In genomic region chr10:72170263-72170662, GRCh38 we compare ENCODE assay signal across 13 cellular contexts. TPM values are rescaled to one million over a fixed set of nuclear protein-coding genes. Genes with fewer than 3 reads are reported as not detected.
A peak's percentile ranks its signal among the peaks of the same experiment; 100 is the strongest.
DNase-seq lines count a peak whose midpoint lies in the region; TF ChIP-seq lines count a peak whose summit lies in the region.
"Had no signal": no experiment of that assay in that cellular context is flagged by ENCODE, and none has a peak within 500 bp of the region (broad histone marks: within the 10 kb centered on the region; RNA-seq: fewer than 3 reads in every experiment).

No MANE protein-coding gene starts in this region.

- H3K36me3 ChIP-seq in HUES48 (ENCODE audit: control insufficient read depth, insufficient read depth, low read length) = no peaks in the 10 kb centered on the region
- no peaks in the 10 kb centered on the region for H3K36me3 ChIP-seq in CD8-positive, alpha-beta memory T cell (ENCODE audit: insufficient read depth, low read length)

- peaks cover 21% of the 10 kb centered on the region for H3K36me3 Mint-ChIP-seq in type B pancreatic cell
- peaks cover 3 to 18% (median 4%) of the 10 kb centered on the region in 3 donors for H3K36me3 Mint-ChIP-seq in CD8-positive, alpha-beta memory T cell

- CTCF ChIA-PET in CD8-positive, alpha-beta memory T cell (lab: Charles Lee) = no interaction called here

- no peaks in the 10 kb centered on the region for H3K27me3 ChIP-seq in HUES48 (ENCODE audit: control insufficient read depth, insufficient read depth, low read length)
- H3K27me3 ChIP-seq in CD8-positive, alpha-beta memory T cell (ENCODE audit: insufficient read depth, low read length, poor library complexity, severe bottlenecking) = no peaks in the 10 kb centered on the region

- H3K4me1 ChIP-seq in HUES48 (ENCODE audit: control insufficient read depth, insufficient read depth, low read length) = no peaks in the 10 kb centered on the region
- no peaks in the 10 kb centered on the region for H3K4me1 ChIP-seq in CD8-positive, alpha-beta memory T cell (ENCODE audit: insufficient read depth, low read length)

- H3K4me1 Mint-ChIP-seq in type B pancreatic cell (ENCODE audit: unreplicated experiment) = peaks cover 19% of the 10 kb centered on the region
- H3K4me1 Mint-ChIP-seq in CD8-positive, alpha-beta memory T cell = peaks cover 3 to 4% (median 3%) of the 10 kb centered on the region in 3 donors

- H3K9me3 Mint-ChIP-seq in type B pancreatic cell = peaks cover 4% of the 10 kb centered on the region
- no peaks in the 10 kb centered on the region for H3K9me3 Mint-ChIP-seq in CD8-positive, alpha-beta memory T cell
- H3K9me3 Mint-ChIP-seq: activated naive CD8-positive, alpha-beta T cell treated with anti-CD3 and anti-CD28 coated beads, Interleukin-2, amount 50 U/mL, for 24 hours; nephron progenitor cell had no signal

- no peak for TF ChIP-seq CTCF in type B pancreatic cell (conservative IDR thresholded peaks at IDR 0.05)

- no peak overlapping the region for H3K4me3 Mint-ChIP-seq in type B pancreatic cell
- H3K4me3 Mint-ChIP-seq in CD8-positive, alpha-beta memory T cell = no peak overlapping the region
- H3K4me3 Mint-ChIP-seq: activated naive CD8-positive, alpha-beta T cell treated with anti-CD3 and anti-CD28 coated beads, Interleukin-2, amount 50 U/mL, for 24 hours; nephron progenitor cell had no signal

- peak; percentile 6 for DNase-seq in amniotic epithelial cell (ENCODE audit: low read depth)
- DNase-seq in kidney glomerular epithelial cell (lab: John Stamatoyannopoulos, UW) = peak; percentile 33
- DNase-seq in type B pancreatic cell (ENCODE audit: extremely low spot score, unreplicated experiment) = no peak
- DNase-seq in T-helper 1 cell = no peak
- no peak for DNase-seq in midbrain (lab: John Stamatoyannopoulos, UW)
- DNase-seq in CD8-positive, alpha-beta memory T cell = no peak
- DNase-seq: activated CD4-positive, alpha-beta T cell treated with anti-CD3 and anti-CD28 coated beads for 1 hour; activated naive CD8-positive, alpha-beta T cell treated with anti-CD3 and anti-CD28 coated beads, Interleukin-2, amount 50 U/mL, for 24 hours; islet precursor cell; Karpas-422; NCI-H2029 treated with DMSO at 0.1 percent for 48 hours; nephron progenitor cell had no signal

- peak overlapping the region; percentile 61 for H3K27ac ChIP-seq in HUES48 (ENCODE audit: low read depth, low read length)
- no peak overlapping the region for H3K27ac ChIP-seq in CD8-positive, alpha-beta memory T cell (ENCODE audit: low read depth, low read length)

- peak overlapping the region; percentile 75 for H3K27ac Mint-ChIP-seq in type B pancreatic cell
- H3K27ac Mint-ChIP-seq in CD8-positive, alpha-beta memory T cell = peak overlapping the region in 2 of 8 donors; percentile 3 to 81
- H3K27ac Mint-ChIP-seq: activated naive CD8-positive, alpha-beta T cell treated with anti-CD3 and anti-CD28 coated beads, Interleukin-2, amount 50 U/mL, for 24 hours; nephron progenitor cell had no signal

- H3K27me3 Mint-ChIP-seq in type B pancreatic cell = no peaks in the 10 kb centered on the region
- H3K27me3 Mint-ChIP-seq in CD8-positive, alpha-beta memory T cell = no peaks in the 10 kb centered on the region
- H3K27me3 Mint-ChIP-seq: activated naive CD8-positive, alpha-beta T cell treated with anti-CD3 and anti-CD28 coated beads, Interleukin-2, amount 50 U/mL, for 24 hours had no signal

- no peaks in the 10 kb centered on the region for H3K9me3 ChIP-seq in HUES48 (ENCODE audit: control insufficient read depth, insufficient read depth, low read length)
- H3K9me3 ChIP-seq in CD8-positive, alpha-beta memory T cell (ENCODE audit: low read length) = no peaks in the 10 kb centered on the region

- POLR2A ChIA-PET in CD8-positive, alpha-beta memory T cell (lab: Charles Lee) = no interaction called here

- H3K4me3 ChIP-seq in HUES48 (ENCODE audit: low read depth, low read length) = no peak overlapping the region
- no peak overlapping the region for H3K4me3 ChIP-seq in CD8-positive, alpha-beta memory T cell (ENCODE audit: low read length)

- no peak overlapping the region for H3K9ac ChIP-seq in HUES48 (ENCODE audit: low read depth, low read length)

RNA-seq across cellular contexts. Expression of gene ANAPC16, which starts 45.5 kb away (rescaled TPM):
- total RNA-seq in type B pancreatic cell (ENCODE audit: low replicate concordance) = 79.2 and 86.3 TPM in 2 replicates
- total RNA-seq in CD8-positive, alpha-beta memory T cell = 10 to 100 TPM; 68.1 to 78.3 TPM
- 329 TPM for polyA plus RNA-seq in CD8-positive, alpha-beta memory T cell

RNA-seq across cellular contexts. Expression of gene ASCC1, which starts 45.8 kb away (rescaled TPM):
- 30.4 and 32.8 TPM in 2 replicates for total RNA-seq in type B pancreatic cell (ENCODE audit: low replicate concordance)
- total RNA-seq in CD8-positive, alpha-beta memory T cell = 10 to 100 TPM; 36.3 to 43.2 TPM
- polyA plus RNA-seq in CD8-positive, alpha-beta memory T cell = 19.1 TPM

Comparison
In these comparisons a context has a peak if more than half of its experiments do, and no peak if none do; other contexts are left out.
1. DNase-seq: peak in amniotic epithelial cell (single experiment) and kidney glomerular epithelial cell (single experiment); none in type B pancreatic cell (single experiment), T-helper 1 cell (0 of 5), midbrain (single experiment) and CD8-positive, alpha-beta memory T cell (0 of 5).